In genomic region chr10:31804416-31804815, GRCh38 we compare ENCODE assay signal across 13 cellular contexts.
DNase-seq lines count a peak whose midpoint lies in the region; ATAC-seq, FAIRE-seq and TF ChIP-seq lines count a peak whose summit lies in the region.
"Had no signal": no experiment of that assay in that cellular context is flagged by ENCODE, and none has a peak within 500 bp of the region (broad histone marks: within the 10 kb centered on the region; RNA-seq: fewer than 3 reads in every experiment).

No MANE protein-coding gene starts in this region.

- WGBS in psoas muscle, 3 donors, result 60 to 70% (median 62%) methylated on average over 8 of the region's 8 CpGs

- no peaks in the 10 kb centered on the region for H3K27me3 ChIP-seq in psoas muscle (ENCODE audit: insufficient read depth in 3 of 3, low read length in 2 of 3)

- peak; percentile 36 for DNase-seq in GM03348 (ENCODE audit: low spot score)
- DNase-seq in fibroblast of gingiva (ENCODE audit: low read depth), result peak; percentile 6
- no peak for DNase-seq in psoas muscle
- DNase-seq in dedifferentiated amniotic fluid mesenchymal stem cell (ENCODE audit: extremely low spot score), result no peak
- DNase-seq in DMS153 treated with DMSO at 0.1 percent for 48 hours (lab: John Stamatoyannopoulos, UW; ENCODE audit: unreplicated experiment), result no peak
- DNase-seq: HCEC 1CT, NCI-H1417, NCI-H2029, NCI-H510A treated with DMSO at 0.1 percent for 48 hours had no signal

- ATAC-seq in psoas muscle (no peak), HG03521 (IDR thresholded peaks at IDR 0.05; ENCODE audit: unreplicated experiment) (no peak), HG03196 (IDR thresholded peaks at IDR 0.05; ENCODE audit: unreplicated experiment) (no peak)

- no peak for TF ChIP-seq CTCF in psoas muscle (IDR thresholded peaks at IDR 0.05)

- H3K9me3 ChIP-seq in psoas muscle, result no peaks in the 10 kb centered on the region

- no peaks in the 10 kb centered on the region for H3K4me1 ChIP-seq in psoas muscle

- intact Hi-C loops in psoas muscle (cut with DNase I), result loop anchor here in 1 of 2 donors (10.0 kb wide), 3 partner anchors 490 to 1080 kb away; partner anchors contain the start of gene ZEB1

- H3K36me3 ChIP-seq in psoas muscle (ENCODE audit: insufficient read depth in 1 of 2, low read depth in 1 of 2), result no peaks in the 10 kb centered on the region

- H3K27ac ChIP-seq in psoas muscle, result peak overlapping the region; percentile 26

- H3K4me3 ChIP-seq in psoas muscle, result no peak overlapping the region

- FAIRE-seq in A204.1 (lab: Jason Lieb, UNC), result peak; percentile 44
- FAIRE-seq: HTR-8/SVneo had no signal

Comparison
In these comparisons a context has a peak if more than half of its experiments do, and no peak if none do; other contexts are left out.
1. DNase-seq: peak in GM03348 (single experiment) and fibroblast of gingiva (single experiment); none in psoas muscle (0 of 2), dedifferentiated amniotic fluid mesenchymal stem cell (single experiment) and DMS153 treated with DMSO at 0.1 percent for 48 hours (single experiment).